ENCODE assay signal across 1 cellular context in the genomic region with DNA sequence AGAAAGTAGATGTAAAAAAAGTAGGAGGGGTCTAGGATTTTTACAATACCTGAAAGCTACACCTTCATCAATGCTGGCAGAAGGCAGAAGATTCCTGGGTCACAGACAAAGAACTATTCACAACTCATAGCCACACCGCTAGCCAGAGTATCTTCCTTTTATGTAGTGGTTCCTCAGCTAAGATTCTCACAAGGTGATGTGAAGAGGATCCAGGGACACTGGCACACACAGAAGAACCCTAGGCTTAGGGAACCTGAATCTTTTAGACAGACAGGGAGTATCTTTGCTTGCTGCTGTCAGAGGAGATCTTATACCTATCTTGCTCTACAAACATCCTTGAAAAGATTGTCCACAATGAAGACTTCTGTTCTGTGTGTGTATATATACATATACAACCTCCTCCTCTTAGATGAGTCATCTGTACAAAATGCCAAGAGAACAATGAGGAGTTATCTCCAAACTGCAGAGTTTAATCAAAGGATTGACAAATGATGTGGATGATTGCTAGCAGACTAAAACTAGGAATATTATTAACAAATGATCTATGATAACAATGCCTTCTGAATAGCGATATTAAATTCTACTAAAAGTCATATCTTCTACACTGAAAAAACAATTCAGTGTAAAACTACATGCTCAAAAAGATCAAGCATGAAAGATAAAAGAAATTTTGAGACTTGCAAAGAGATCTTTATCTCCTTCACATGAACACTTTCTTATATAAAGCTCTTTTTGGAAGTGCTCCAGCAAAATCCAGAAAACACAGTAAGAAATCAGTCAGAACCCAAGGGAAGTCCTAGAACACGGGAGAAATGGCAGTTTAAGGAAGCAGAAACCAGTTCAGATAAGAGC.
A peak's percentile ranks its signal among the peaks of the same experiment; 100 is the strongest.
TF ChIP-seq lines count a peak whose summit lies in the region.

No MANE protein-coding gene starts in this region.

TF ChIP-seq in HepG2, 621 proteins besides CTCF, POLR2A, EP300 and RAD21 (continued from another document and continues in another):
- no peak for TF ChIP-seq ZBTB1 (CRISPR knock-in tag; IDR thresholded peaks at IDR 0.05; ENCODE audit: borderline replicate concordance)
- no peak for TF ChIP-seq BRD4 (CRISPR knock-in tag; IDR thresholded peaks at IDR 0.05)
- TF ChIP-seq ZNF460 (CRISPR knock-in tag; IDR thresholded peaks at IDR 0.05; ENCODE audit: borderline replicate concordance): no peak
- TF ChIP-seq SKI (IDR thresholded peaks at IDR 0.05; ENCODE audit: partially characterized antibody): no peak
- no peak for TF ChIP-seq PAF1 (CRISPR knock-in tag; IDR thresholded peaks at IDR 0.05)
- TF ChIP-seq, protein P1, sequence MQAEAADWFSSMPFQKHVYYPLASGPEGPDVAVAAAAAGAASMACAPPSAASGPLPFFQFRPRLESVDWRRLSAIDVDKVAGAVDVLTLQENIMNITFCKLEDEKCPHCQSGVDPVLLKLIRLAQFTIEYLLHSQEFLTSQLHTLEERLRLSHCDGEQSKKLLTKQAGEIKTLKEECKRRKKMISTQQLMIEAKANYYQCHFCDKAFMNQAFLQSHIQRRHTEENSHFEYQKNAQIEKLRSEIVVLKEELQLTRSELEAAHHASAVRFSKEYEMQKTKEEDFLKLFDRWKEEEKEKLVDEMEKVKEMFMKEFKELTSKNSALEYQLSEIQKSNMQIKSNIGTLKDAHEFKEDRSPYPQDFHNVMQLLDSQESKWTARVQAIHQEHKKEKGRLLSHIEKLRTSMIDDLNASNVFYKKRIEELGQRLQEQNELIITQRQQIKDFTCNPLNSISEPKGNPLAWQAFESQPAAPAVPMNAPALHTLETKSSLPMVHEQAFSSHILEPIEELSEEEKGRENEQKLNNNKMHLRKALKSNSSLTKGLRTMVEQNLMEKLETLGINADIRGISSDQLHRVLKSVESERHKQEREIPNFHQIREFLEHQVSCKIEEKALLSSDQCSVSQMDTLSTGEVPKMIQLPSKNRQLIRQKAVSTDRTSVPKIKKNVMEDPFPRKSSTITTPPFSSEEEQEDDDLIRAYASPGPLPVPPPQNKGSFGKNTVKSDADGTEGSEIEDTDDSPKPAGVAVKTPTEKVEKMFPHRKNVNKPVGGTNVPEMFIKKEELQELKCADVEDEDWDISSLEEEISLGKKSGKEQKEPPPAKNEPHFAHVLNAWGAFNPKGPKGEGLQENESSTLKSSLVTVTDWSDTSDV (CRISPR knock-in tag; IDR thresholded peaks at IDR 0.05): no peak
- TF ChIP-seq ZNF430 (CRISPR knock-in tag; IDR thresholded peaks at IDR 0.05): no peak
- TF ChIP-seq KAT7 (CRISPR knock-in tag; IDR thresholded peaks at IDR 0.05; ENCODE audit: borderline replicate concordance): no peak
- TF ChIP-seq FOXA3 (CRISPR knock-in tag; IDR thresholded peaks at IDR 0.05): peak; percentile 27; the same call in 1 of the 2 replicates
- no peak for TF ChIP-seq GFI1 (CRISPR knock-in tag; IDR thresholded peaks at IDR 0.05; ENCODE audit: borderline replicate concordance)
- TF ChIP-seq RARG (CRISPR knock-in tag; IDR thresholded peaks at IDR 0.05; ENCODE audit: low read depth): no peak
- TF ChIP-seq, protein P2, sequence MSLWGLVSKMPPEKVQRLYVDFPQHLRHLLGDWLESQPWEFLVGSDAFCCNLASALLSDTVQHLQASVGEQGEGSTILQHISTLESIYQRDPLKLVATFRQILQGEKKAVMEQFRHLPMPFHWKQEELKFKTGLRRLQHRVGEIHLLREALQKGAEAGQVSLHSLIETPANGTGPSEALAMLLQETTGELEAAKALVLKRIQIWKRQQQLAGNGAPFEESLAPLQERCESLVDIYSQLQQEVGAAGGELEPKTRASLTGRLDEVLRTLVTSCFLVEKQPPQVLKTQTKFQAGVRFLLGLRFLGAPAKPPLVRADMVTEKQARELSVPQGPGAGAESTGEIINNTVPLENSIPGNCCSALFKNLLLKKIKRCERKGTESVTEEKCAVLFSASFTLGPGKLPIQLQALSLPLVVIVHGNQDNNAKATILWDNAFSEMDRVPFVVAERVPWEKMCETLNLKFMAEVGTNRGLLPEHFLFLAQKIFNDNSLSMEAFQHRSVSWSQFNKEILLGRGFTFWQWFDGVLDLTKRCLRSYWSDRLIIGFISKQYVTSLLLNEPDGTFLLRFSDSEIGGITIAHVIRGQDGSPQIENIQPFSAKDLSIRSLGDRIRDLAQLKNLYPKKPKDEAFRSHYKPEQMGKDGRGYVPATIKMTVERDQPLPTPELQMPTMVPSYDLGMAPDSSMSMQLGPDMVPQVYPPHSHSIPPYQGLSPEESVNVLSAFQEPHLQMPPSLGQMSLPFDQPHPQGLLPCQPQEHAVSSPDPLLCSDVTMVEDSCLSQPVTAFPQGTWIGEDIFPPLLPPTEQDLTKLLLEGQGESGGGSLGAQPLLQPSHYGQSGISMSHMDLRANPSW (CRISPR knock-in tag; IDR thresholded peaks at IDR 0.05; ENCODE audit: borderline replicate concordance): no peak
- TF ChIP-seq ZNF354B (CRISPR knock-in tag; IDR thresholded peaks at IDR 0.05): no peak
- TF ChIP-seq IKZF1 (IDR thresholded peaks at IDR 0.05): no peak
- TF ChIP-seq SRSF4 (IDR thresholded peaks at IDR 0.05; ENCODE audit: low read depth, low read length, poor library complexity, severe bottlenecking): no peak
- TF ChIP-seq ZMYM3 (CRISPR knock-in tag; IDR thresholded peaks at IDR 0.05): no peak
- no peak for TF ChIP-seq ZZZ3 (CRISPR knock-in tag; IDR thresholded peaks at IDR 0.05; ENCODE audit: borderline replicate concordance)
- no peak for TF ChIP-seq ZNF33A (CRISPR knock-in tag; IDR thresholded peaks at IDR 0.05; ENCODE audit: borderline replicate concordance)
- no peak for TF ChIP-seq SALL2 (CRISPR knock-in tag; IDR thresholded peaks at IDR 0.05)
- no peak for TF ChIP-seq WIZ (CRISPR knock-in tag; IDR thresholded peaks at IDR 0.05)
- no peak for TF ChIP-seq ZNF337 (CRISPR knock-in tag; IDR thresholded peaks at IDR 0.05; ENCODE audit: borderline replicate concordance, low read depth)
- no peak for TF ChIP-seq ZBTB42 (CRISPR knock-in tag; IDR thresholded peaks at IDR 0.05)
- no peak for TF ChIP-seq NBN (conservative IDR thresholded peaks at IDR 0.05)
- TF ChIP-seq KMT2A (CRISPR knock-in tag; IDR thresholded peaks at IDR 0.05): no peak
- peak; percentile 49; the same call in 1 of the 2 replicates for TF ChIP-seq RCOR2 (CRISPR knock-in tag; IDR thresholded peaks at IDR 0.05)
- TF ChIP-seq ZNF549 (CRISPR knock-in tag; IDR thresholded peaks at IDR 0.05): no peak
- no peak for TF ChIP-seq RXRB (CRISPR knock-in tag; IDR thresholded peaks at IDR 0.05; ENCODE audit: borderline replicate concordance)
- TF ChIP-seq NCOA2 (CRISPR knock-in tag; IDR thresholded peaks at IDR 0.05): peak; percentile 47
- TF ChIP-seq ZNF749 (CRISPR knock-in tag; IDR thresholded peaks at IDR 0.05; ENCODE audit: borderline replicate concordance): no peak
- no peak for TF ChIP-seq ZFP41 (CRISPR knock-in tag; IDR thresholded peaks at IDR 0.05; ENCODE audit: borderline replicate concordance)
- no peak for TF ChIP-seq MIER3 (CRISPR knock-in tag; IDR thresholded peaks at IDR 0.05; ENCODE audit: borderline replicate concordance)
- TF ChIP-seq ZNF251 (CRISPR knock-in tag; IDR thresholded peaks at IDR 0.05): no peak
- no peak for TF ChIP-seq CREM (IDR thresholded peaks at IDR 0.05)
- TF ChIP-seq CREM (CRISPR knock-in tag; IDR thresholded peaks at IDR 0.05): no peak
- TF ChIP-seq, protein P3, sequence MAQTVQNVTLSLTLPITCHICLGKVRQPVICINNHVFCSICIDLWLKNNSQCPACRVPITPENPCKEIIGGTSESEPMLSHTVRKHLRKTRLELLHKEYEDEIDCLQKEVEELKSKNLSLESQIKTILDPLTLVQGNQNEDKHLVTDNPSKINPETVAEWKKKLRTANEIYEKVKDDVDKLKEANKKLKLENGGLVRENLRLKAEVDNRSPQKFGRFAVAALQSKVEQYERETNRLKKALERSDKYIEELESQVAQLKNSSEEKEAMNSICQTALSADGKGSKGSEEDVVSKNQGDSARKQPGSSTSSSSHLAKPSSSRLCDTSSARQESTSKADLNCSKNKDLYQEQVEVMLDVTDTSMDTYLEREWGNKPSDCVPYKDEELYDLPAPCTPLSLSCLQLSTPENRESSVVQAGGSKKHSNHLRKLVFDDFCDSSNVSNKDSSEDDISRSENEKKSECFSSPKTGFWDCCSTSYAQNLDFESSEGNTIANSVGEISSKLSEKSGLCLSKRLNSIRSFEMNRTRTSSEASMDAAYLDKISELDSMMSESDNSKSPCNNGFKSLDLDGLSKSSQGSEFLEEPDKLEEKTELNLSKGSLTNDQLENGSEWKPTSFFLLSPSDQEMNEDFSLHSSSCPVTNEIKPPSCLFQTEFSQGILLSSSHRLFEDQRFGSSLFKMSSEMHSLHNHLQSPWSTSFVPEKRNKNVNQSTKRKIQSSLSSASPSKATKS (CRISPR knock-in tag; IDR thresholded peaks at IDR 0.05): no peak
- no peak for TF ChIP-seq SP1 (IDR thresholded peaks at IDR 0.05)
- TF ChIP-seq SP1 (CRISPR knock-in tag; IDR thresholded peaks at IDR 0.05): no peak
- TF ChIP-seq ZSCAN31 (CRISPR knock-in tag; IDR thresholded peaks at IDR 0.05; ENCODE audit: low read depth): no peak
- TF ChIP-seq TOE1 (CRISPR knock-in tag; IDR thresholded peaks at IDR 0.05): no peak
- TF ChIP-seq, protein P4, sequence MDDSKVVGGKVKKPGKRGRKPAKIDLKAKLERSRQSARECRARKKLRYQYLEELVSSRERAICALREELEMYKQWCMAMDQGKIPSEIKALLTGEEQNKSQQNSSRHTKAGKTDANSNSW (CRISPR knock-in tag; IDR thresholded peaks at IDR 0.05; ENCODE audit: borderline replicate concordance): no peak
- TF ChIP-seq, protein P5, sequence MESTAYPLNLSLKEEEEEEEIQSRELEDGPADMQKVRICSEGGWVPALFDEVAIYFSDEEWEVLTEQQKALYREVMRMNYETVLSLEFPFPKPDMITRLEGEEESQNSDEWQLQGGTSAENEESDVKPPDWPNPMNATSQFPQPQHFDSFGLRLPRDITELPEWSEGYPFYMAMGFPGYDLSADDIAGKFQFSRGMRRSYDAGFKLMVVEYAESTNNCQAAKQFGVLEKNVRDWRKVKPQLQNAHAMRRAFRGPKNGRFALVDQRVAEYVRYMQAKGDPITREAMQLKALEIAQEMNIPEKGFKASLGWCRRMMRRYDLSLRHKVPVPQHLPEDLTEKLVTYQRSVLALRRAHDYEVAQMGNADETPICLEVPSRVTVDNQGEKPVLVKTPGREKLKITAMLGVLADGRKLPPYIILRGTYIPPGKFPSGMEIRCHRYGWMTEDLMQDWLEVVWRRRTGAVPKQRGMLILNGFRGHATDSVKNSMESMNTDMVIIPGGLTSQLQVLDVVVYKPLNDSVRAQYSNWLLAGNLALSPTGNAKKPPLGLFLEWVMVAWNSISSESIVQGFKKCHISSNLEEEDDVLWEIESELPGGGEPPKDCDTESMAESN (CRISPR knock-in tag; conservative IDR thresholded peaks at IDR 0.05): no peak
- TF ChIP-seq FLYWCH1 (CRISPR knock-in tag; IDR thresholded peaks at IDR 0.05): no peak
- TF ChIP-seq ZNF253 (CRISPR knock-in tag; IDR thresholded peaks at IDR 0.05; ENCODE audit: borderline replicate concordance): no peak
- TF ChIP-seq SCMH1 (CRISPR knock-in tag; IDR thresholded peaks at IDR 0.05; ENCODE audit: borderline replicate concordance): no peak
- TF ChIP-seq ZNF224 (CRISPR knock-in tag; IDR thresholded peaks at IDR 0.05): no peak
- TF ChIP-seq FOSL1 (CRISPR knock-in tag; IDR thresholded peaks at IDR 0.05; ENCODE audit: borderline replicate concordance): peak; percentile 81; the same call in 1 of the 2 replicates
- no peak for TF ChIP-seq ZNF558 (CRISPR knock-in tag; IDR thresholded peaks at IDR 0.05; ENCODE audit: borderline replicate concordance)
- TF ChIP-seq, protein P6, sequence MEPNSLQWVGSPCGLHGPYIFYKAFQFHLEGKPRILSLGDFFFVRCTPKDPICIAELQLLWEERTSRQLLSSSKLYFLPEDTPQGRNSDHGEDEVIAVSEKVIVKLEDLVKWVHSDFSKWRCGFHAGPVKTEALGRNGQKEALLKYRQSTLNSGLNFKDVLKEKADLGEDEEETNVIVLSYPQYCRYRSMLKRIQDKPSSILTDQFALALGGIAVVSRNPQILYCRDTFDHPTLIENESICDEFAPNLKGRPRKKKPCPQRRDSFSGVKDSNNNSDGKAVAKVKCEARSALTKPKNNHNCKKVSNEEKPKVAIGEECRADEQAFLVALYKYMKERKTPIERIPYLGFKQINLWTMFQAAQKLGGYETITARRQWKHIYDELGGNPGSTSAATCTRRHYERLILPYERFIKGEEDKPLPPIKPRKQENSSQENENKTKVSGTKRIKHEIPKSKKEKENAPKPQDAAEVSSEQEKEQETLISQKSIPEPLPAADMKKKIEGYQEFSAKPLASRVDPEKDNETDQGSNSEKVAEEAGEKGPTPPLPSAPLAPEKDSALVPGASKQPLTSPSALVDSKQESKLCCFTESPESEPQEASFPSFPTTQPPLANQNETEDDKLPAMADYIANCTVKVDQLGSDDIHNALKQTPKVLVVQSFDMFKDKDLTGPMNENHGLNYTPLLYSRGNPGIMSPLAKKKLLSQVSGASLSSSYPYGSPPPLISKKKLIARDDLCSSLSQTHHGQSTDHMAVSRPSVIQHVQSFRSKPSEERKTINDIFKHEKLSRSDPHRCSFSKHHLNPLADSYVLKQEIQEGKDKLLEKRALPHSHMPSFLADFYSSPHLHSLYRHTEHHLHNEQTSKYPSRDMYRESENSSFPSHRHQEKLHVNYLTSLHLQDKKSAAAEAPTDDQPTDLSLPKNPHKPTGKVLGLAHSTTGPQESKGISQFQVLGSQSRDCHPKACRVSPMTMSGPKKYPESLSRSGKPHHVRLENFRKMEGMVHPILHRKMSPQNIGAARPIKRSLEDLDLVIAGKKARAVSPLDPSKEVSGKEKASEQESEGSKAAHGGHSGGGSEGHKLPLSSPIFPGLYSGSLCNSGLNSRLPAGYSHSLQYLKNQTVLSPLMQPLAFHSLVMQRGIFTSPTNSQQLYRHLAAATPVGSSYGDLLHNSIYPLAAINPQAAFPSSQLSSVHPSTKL (CRISPR knock-in tag; IDR thresholded peaks at IDR 0.05): peak; percentile 73; the same call in 1 of the 2 replicates
- TF ChIP-seq, protein P7, sequence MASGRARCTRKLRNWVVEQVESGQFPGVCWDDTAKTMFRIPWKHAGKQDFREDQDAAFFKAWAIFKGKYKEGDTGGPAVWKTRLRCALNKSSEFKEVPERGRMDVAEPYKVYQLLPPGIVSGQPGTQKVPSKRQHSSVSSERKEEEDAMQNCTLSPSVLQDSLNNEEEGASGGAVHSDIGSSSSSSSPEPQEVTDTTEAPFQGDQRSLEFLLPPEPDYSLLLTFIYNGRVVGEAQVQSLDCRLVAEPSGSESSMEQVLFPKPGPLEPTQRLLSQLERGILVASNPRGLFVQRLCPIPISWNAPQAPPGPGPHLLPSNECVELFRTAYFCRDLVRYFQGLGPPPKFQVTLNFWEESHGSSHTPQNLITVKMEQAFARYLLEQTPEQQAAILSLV (CRISPR knock-in tag; IDR thresholded peaks at IDR 0.05; ENCODE audit: borderline replicate concordance): no peak
- peak; percentile 84; the same call in 1 of the 2 replicates for TF ChIP-seq SOX5 (CRISPR knock-in tag; IDR thresholded peaks at IDR 0.05; ENCODE audit: borderline replicate concordance)
